1 cellular context compared by ENCODE assay signal in the genomic region with DNA sequence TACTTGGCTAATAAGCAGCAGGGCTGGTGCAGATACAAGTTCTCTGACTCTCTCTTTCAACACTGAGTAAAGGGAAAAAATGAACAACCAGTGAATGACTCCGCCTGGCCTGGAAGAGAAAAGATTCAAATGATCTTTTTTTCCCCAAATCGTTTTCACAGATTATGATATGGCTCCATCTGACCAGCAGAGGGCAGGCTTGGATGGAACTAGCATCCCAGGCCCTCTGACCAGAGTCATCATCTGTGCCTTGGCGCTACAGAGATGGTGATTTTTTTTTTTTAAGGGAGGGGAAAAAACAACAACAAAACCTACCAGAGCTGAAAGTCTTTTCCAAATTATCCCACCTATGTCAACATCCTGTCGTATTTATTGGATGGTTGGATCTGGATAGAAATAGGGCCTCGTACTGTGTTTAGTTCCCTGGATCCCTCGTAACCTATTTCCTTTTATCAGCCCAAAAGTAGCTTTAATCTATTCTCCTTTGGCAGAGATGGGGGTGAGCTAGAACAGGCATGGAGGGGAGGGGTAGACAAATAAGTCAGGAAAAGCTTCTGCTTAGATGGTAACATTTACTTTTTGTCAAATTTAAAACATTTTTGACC.
TF ChIP-seq lines count a peak whose summit lies in the region.

No MANE protein-coding gene starts in this region.

TF ChIP-seq in K562, 482 proteins besides CTCF, POLR2A, EP300 and RAD21 (continued from another document):
- TF ChIP-seq GTF2B (IDR thresholded peaks at IDR 0.05; ENCODE audit: extremely low read depth, insufficient read length) (no peak), ARID3A (IDR thresholded peaks at IDR 0.05; ENCODE audit: borderline replicate concordance, low read depth, low read length) (peak; percentile 73), ZKSCAN8 (CRISPR knock-in tag; IDR thresholded peaks at IDR 0.05) (no peak), RNF219 (CRISPR knock-in tag; IDR thresholded peaks at IDR 0.05) (no peak), ZNF134 (CRISPR knock-in tag; conservative IDR thresholded peaks at IDR 0.05) (no peak), ZNF175 (CRISPR knock-in tag; IDR thresholded peaks at IDR 0.05; ENCODE audit: low read depth) (peak; percentile 56; the same call in 1 of the 2 replicates), NCOR1 (IDR thresholded peaks at IDR 0.05) (no peak), ADNP (tag; IDR thresholded peaks at IDR 0.05) (no peak), STAG1 (CRISPR knock-in tag; IDR thresholded peaks at IDR 0.05; ENCODE audit: borderline replicate concordance) (peak; percentile 66; the same call in 1 of the 2 replicates), TBL1XR1 (IDR thresholded peaks at IDR 0.05; ENCODE audit: low read length in 2 of 2) (no peak), TSC22D4 (tag; IDR thresholded peaks at IDR 0.05) (no peak), U2AF1 (optimal IDR thresholded peaks at IDR 0.05; ENCODE audit: low read depth, low read length) (no peak), CCAR2 (IDR thresholded peaks at IDR 0.05; ENCODE audit: low read depth, low read length) (no peak), SMARCA5 (IDR thresholded peaks at IDR 0.05) (no peak), TAL1 (IDR thresholded peaks at IDR 0.05) (no peak), HLTF (IDR thresholded peaks at IDR 0.05) (no peak), NCOA6 (IDR thresholded peaks at IDR 0.05) (no peak), ZBTB8A (IDR thresholded peaks at IDR 0.05; ENCODE audit: partially characterized antibody) (no peak)
- TF ChIP-seq, protein P1, sequence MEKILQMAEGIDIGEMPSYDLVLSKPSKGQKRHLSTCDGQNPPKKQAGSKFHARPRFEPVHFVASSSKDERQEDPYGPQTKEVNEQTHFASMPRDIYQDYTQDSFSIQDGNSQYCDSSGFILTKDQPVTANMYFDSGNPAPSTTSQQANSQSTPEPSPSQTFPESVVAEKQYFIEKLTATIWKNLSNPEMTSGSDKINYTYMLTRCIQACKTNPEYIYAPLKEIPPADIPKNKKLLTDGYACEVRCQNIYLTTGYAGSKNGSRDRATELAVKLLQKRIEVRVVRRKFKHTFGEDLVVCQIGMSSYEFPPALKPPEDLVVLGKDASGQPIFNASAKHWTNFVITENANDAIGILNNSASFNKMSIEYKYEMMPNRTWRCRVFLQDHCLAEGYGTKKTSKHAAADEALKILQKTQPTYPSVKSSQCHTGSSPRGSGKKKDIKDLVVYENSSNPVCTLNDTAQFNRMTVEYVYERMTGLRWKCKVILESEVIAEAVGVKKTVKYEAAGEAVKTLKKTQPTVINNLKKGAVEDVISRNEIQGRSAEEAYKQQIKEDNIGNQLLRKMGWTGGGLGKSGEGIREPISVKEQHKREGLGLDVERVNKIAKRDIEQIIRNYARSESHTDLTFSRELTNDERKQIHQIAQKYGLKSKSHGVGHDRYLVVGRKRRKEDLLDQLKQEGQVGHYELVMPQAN (IDR thresholded peaks at IDR 0.05; ENCODE audit: borderline replicate concordance): no peak
- TF ChIP-seq, protein P2, sequence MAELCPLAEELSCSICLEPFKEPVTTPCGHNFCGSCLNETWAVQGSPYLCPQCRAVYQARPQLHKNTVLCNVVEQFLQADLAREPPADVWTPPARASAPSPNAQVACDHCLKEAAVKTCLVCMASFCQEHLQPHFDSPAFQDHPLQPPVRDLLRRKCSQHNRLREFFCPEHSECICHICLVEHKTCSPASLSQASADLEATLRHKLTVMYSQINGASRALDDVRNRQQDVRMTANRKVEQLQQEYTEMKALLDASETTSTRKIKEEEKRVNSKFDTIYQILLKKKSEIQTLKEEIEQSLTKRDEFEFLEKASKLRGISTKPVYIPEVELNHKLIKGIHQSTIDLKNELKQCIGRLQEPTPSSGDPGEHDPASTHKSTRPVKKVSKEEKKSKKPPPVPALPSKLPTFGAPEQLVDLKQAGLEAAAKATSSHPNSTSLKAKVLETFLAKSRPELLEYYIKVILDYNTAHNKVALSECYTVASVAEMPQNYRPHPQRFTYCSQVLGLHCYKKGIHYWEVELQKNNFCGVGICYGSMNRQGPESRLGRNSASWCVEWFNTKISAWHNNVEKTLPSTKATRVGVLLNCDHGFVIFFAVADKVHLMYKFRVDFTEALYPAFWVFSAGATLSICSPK (IDR thresholded peaks at IDR 0.05; ENCODE audit: borderline replicate concordance): no peak
TF ChIP-seq in K562: peak in this region for 19.
